ENCODE assay signal across 10 cellular contexts in the genomic region with DNA sequence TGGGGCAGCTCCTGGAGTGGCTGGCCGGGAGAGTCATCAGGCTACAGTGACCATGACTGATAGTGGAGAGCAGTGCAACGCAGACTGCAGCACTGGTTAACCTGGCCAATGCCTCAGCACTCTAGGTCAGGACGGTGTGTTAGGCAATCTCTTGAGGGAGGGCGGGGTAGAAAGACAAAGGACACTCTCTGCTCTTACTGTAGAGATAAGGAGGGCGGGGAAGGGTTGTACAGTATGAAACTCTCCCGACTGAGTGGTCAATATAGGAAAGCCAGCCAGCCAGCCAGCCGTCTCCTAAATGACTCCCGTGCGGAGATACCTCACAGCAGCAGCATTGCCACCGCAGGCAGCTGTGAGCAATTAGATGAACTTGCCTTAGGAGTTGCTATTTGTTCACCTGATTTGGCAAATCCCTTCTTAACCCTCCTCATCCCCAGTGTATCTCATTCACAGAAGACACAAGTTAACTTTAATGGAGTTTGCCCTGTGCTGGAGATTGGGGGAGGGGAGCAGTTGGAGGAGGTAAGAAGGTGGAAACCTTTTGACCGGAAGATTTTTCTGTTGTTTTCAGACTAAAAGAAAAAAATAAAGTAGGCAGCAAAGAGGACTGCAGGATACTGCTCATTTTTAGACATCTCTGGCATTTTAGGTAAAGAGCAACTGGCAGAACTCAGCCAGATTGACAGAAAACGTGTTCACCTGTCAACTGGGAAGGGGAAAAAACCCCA.
DNase-seq lines count a peak whose midpoint lies in the region; ATAC-seq and TF ChIP-seq lines count a peak whose summit lies in the region.
"Had no signal": no experiment of that assay in that cellular context is flagged by ENCODE, and none has a peak within 500 bp of the region (broad histone marks: within the 10 kb centered on the region; RNA-seq: fewer than 3 reads in every experiment).

No MANE protein-coding gene starts in this region.

- ATAC-seq in GM19328 (IDR thresholded peaks at IDR 0.05; ENCODE audit: unreplicated experiment) (no peak), HG03196 (IDR thresholded peaks at IDR 0.05; ENCODE audit: unreplicated experiment) (no peak)

- H3K27ac ChIP-seq in RWPE1 (no peak overlapping the region), iPS DF 6.9 (ENCODE audit: low read length) (no peak overlapping the region)
- H3K27ac ChIP-seq: 22Rv1 had no signal

- no peaks in the 10 kb centered on the region; the same call in 1 of the 2 replicates for H3K36me3 ChIP-seq in iPS DF 6.9 (ENCODE audit: control insufficient read depth, insufficient read depth, low read length)

- peaks cover 12% of the 10 kb centered on the region for H3K27me3 ChIP-seq in iPS DF 6.9 (ENCODE audit: control insufficient read depth, insufficient read depth, low read length)

- CTCF ChIA-PET in RWPE1 (lab: Yijun Ruan, JAX): interaction anchor here (0.6 kb wide), 1 partner anchor 233 kb away, joined by 3 read pairs; no protein-coding TSS in a partner anchor

- POLR2A ChIA-PET in RWPE1 (lab: Yijun Ruan, JAX; ENCODE audit: low non-redundant PET): no interaction called here

- H3K4me3 ChIP-seq in iPS DF 6.9 (ENCODE audit: low read length): peak overlapping the region; percentile 80; the same call in 1 of the 2 replicates

- H3K9me3 ChIP-seq in iPS DF 6.9 (ENCODE audit: control insufficient read depth, insufficient read depth, low read length): no peaks in the 10 kb centered on the region

- no CpG with 5 or more reads among the region's 12 CpGs for WGBS in iPS DF 6.9 (ENCODE audit: insufficient coverage, insufficient read length)

- TF ChIP-seq CTCF in RWPE1 (conservative IDR thresholded peaks at IDR 0.05; ENCODE audit: low read depth): no peak

- DNase-seq in DMS 273 (lab: John Stamatoyannopoulos, UW; ENCODE audit: unreplicated experiment) (peak; percentile 17), DMS 273 treated with DMSO at 0.1 percent for 48 hours (lab: John Stamatoyannopoulos, UW) (no peak), RWPE1 (ENCODE audit: low spot score) (peak; percentile 7), iPS DF 6.9 (ENCODE audit: low read depth, low spot score) (no peak), renal cortical epithelial cell (ENCODE audit: low read depth) (peak; percentile 22), GM03348 (ENCODE audit: low spot score) (no peak)
- DNase-seq: stimulated activated CD4-positive, alpha-beta T cell treated with anti-CD3 and anti-CD28 coated beads, Interleukin-2, amount 100 ng/mL, for 48 hours had no signal

- H3K4me1 ChIP-seq in iPS DF 6.9 (ENCODE audit: control insufficient read depth, insufficient read depth, low read length): peaks cover 4% of the 10 kb centered on the region; the same call in 1 of the 2 replicates

Comparison
In these comparisons a context has a peak if more than half of its experiments do, and no peak if none do; other contexts are left out.
1. DNase-seq: peak in DMS 273 (single experiment), RWPE1 (single experiment) and renal cortical epithelial cell (single experiment); none in DMS 273 treated with DMSO at 0.1 percent for 48 hours (single experiment), iPS DF 6.9 (single experiment) and GM03348 (single experiment).